ENCODE assay signal across 10 cellular contexts in genomic region chr16:73069581-73070262, GRCh38. TPM values are rescaled to one million over a fixed set of nuclear protein-coding genes. Genes with fewer than 3 reads are reported as not detected.
DNase-seq lines count a peak whose midpoint lies in the region; ATAC-seq, FAIRE-seq and TF ChIP-seq lines count a peak whose summit lies in the region.
"Had no signal": no experiment of that assay in that cellular context is flagged by ENCODE, and none has a peak within 500 bp of the region (broad histone marks: within the 10 kb centered on the region; RNA-seq: fewer than 3 reads in every experiment).

No MANE protein-coding gene starts in this region.

- peak overlapping the region; percentile 78 for H3K4me2 ChIP-seq in HepG2 (ENCODE audit: low read depth, low read length)
- H3K4me2 ChIP-seq in neuronal stem cell (ENCODE audit: insufficient read depth, low read length, poor library complexity, severe bottlenecking): no peak overlapping the region

- ATAC-seq in HepG2 (no peak), right lobe of liver (no peak)

- WGBS in HepG2 (ENCODE audit: low lambda C conversion rate): 94% methylated on average over 5 of the region's 5 CpGs
- WGBS in right lobe of liver (ENCODE audit: insufficient coverage, low coverage, low lambda C conversion rate, missing lambda C conversion rate): 84% methylated on average over 5 of the region's 5 CpGs
- 83% methylated on average over 5 of the region's 5 CpGs for WGBS in esophagus muscularis mucosa
- WGBS in neuronal stem cell (ENCODE audit: extremely low coverage in 2 of 2, insufficient read length in 2 of 2, insufficient replicate concordance in 1 of 2), 2 donors: no CpG with 5 or more reads among the region's 5 CpGs

- BruUV-seq in HepG2 (replicated peaks; lab: Mats Ljungman, UMichigan): TSS peak; percentile 98

- H3K9ac ChIP-seq in HepG2 (ENCODE audit: insufficient read depth, low read depth, low read length) (peak overlapping the region; percentile 50; the same call in 1 of the 2 replicates), neuronal stem cell (ENCODE audit: low read depth, low read length, poor library complexity) (no peak overlapping the region)

- no peaks in the 10 kb centered on the region for H4K20me1 ChIP-seq in HepG2 (ENCODE audit: insufficient read depth, low read length)

- H3K79me1 ChIP-seq in neuronal stem cell (ENCODE audit: low read depth, low read length): no peaks in the 10 kb centered on the region

- no peak overlapping the region for H2BK12ac ChIP-seq in neuronal stem cell (ENCODE audit: low read length)

- H3K4me1 ChIP-seq in HepG2 (ENCODE audit: insufficient read depth, low read length) (peaks cover 61% of the 10 kb centered on the region), right lobe of liver (peaks cover 0 to 16% (median 5%) of the 10 kb centered on the region in 4 donors), esophagus muscularis mucosa (peaks cover 61 to 70% (median 69%) of the 10 kb centered on the region in 4 donors), neuronal stem cell (ENCODE audit: control insufficient read depth in 2 of 2, insufficient read depth in 1 of 2, low read depth in 1 of 2, low read length in 2 of 2) (peaks cover 11 to 30% of the 10 kb centered on the region in 2 donors), vagina (peaks cover 50% of the 10 kb centered on the region)

- TF ChIP-seq POLR2A in HepG2 (IDR thresholded peaks at IDR 0.05; ENCODE audit: insufficient read depth in 1 of 2, low read depth in 2 of 2, low read length in 2 of 2) (no peak), right lobe of liver (IDR thresholded peaks at IDR 0.05) (no peak), esophagus muscularis mucosa (IDR thresholded peaks at IDR 0.05; ENCODE audit: low read depth) (no peak), vagina (IDR thresholded peaks at IDR 0.05) (no peak)

- H2BK120ac ChIP-seq in neuronal stem cell (ENCODE audit: low read depth, low read length): no peak overlapping the region

- POLR2A ChIA-PET in HepG2 (lab: Yijun Ruan, JAX): interaction anchor here (0.9 to 2.9 kb wide), 6 partner anchors 8 to 193 kb away, joined by 3 to 16 read pairs (median 5); no protein-coding TSS in a partner anchor

- intact Hi-C loops in HepG2 (cut with micrococcal nuclease; ENCODE audit: unreplicated experiment): loop anchor here (2.0 to 5.0 kb wide), 2 partner anchors 13 to 128 kb away; no protein-coding TSS in a partner anchor
- intact Hi-C loops in right lobe of liver (cut with DNase I): no loop called here
- intact Hi-C loops in esophagus muscularis mucosa (cut with DNase I): loop anchor here (5.0 to 10.0 kb wide), 2 partner anchors 105 to 237 kb away; no protein-coding TSS in a partner anchor
- intact Hi-C loops in vagina (cut with DNase I): loop anchor here (5.0 kb wide), 1 partner anchor 108 kb away; no protein-coding TSS in a partner anchor

- CTCF ChIA-PET in HepG2 (lab: Yijun Ruan, JAX; ENCODE audit: low intra/inter-chr PET ratio, low total read pairs): interaction anchor here (0.8 kb wide), 1 partner anchor 39 kb away, joined by 3 read pairs; no protein-coding TSS in a partner anchor

- H3K27ac ChIP-seq in HepG2 (ENCODE audit: extremely low read length, insufficient read depth, low read length) (no peak overlapping the region), right lobe of liver (peak overlapping the region in 1 of 3 donors; percentile 89), esophagus muscularis mucosa (replicated peaks in 1 of 4) (peak overlapping the region; percentile 73 to 87 (median 86)), neuronal stem cell (replicated peaks; ENCODE audit: low read length) (no peak overlapping the region), vagina (peak overlapping the region; percentile 73)

- H3K79me2 ChIP-seq in HepG2 (ENCODE audit: insufficient read depth, low read length): no peaks in the 10 kb centered on the region

- H2AFZ ChIP-seq in HepG2 (ENCODE audit: low read length) (no peak overlapping the region), neuronal stem cell (ENCODE audit: low read length) (peak overlapping the region; percentile 79)

- H4K8ac ChIP-seq in neuronal stem cell (ENCODE audit: low read depth, low read length): no peak overlapping the region

- TF ChIP-seq RAD21 in HepG2 (CRISPR knock-in tag; IDR thresholded peaks at IDR 0.05): no peak

- H3K9me3 ChIP-seq in HepG2 (ENCODE audit: low read length) (no peaks in the 10 kb centered on the region), right lobe of liver (no peaks in the 10 kb centered on the region), esophagus muscularis mucosa (no peaks in the 10 kb centered on the region), neuronal stem cell (replicated peaks in 1 of 2; ENCODE audit: control insufficient read depth in 2 of 2, insufficient read depth in 1 of 2, low read depth in 1 of 2, low read length in 2 of 2) (no peaks in the 10 kb centered on the region), vagina (no peaks in the 10 kb centered on the region)

- no peak for TF ChIP-seq EP300 in HepG2 (IDR thresholded peaks at IDR 0.05; ENCODE audit: low read depth in 2 of 2, low read length in 2 of 2)
- TF ChIP-seq EP300 in HepG2 (CRISPR knock-in tag; IDR thresholded peaks at IDR 0.05; ENCODE audit: borderline replicate concordance): no peak
- TF ChIP-seq EP300 in esophagus muscularis mucosa (IDR thresholded peaks at IDR 0.05): no peak

- no peak overlapping the region for H3K4ac ChIP-seq in neuronal stem cell (ENCODE audit: low read length)

- H2BK5ac ChIP-seq in neuronal stem cell (ENCODE audit: low read length): no peak overlapping the region

- H3K4me3 ChIP-seq in HepG2 (replicated peaks in 1 of 3; ENCODE audit: insufficient read depth in 1 of 3, low read depth in 2 of 3, low read length in 3 of 3): peak overlapping the region in 1 of 3 experiments; percentile 67; a peak in 1 of 6 replicates
- no peak overlapping the region for H3K4me3 ChIP-seq in right lobe of liver
- H3K4me3 ChIP-seq in esophagus muscularis mucosa: peak overlapping the region in 1 of 4 donors; percentile 42
- H3K4me3 ChIP-seq in neuronal stem cell (ENCODE audit: low read length in 2 of 2): peak overlapping the region in 1 of 2 donors; percentile 41
- no peak overlapping the region for H3K4me3 ChIP-seq in vagina

- no peak overlapping the region for H4K91ac ChIP-seq in neuronal stem cell (ENCODE audit: low read depth, low read length, poor library complexity)

- H3K36me3 ChIP-seq in HepG2 (replicated peaks in 1 of 2; ENCODE audit: control insufficient read depth in 1 of 2, insufficient read depth in 2 of 2, low read length in 2 of 2) (no peaks in the 10 kb centered on the region), right lobe of liver (no peaks in the 10 kb centered on the region), esophagus muscularis mucosa (no peaks in the 10 kb centered on the region), neuronal stem cell (replicated peaks in 1 of 2; ENCODE audit: control insufficient read depth in 2 of 2, insufficient read depth in 2 of 2, low read length in 2 of 2) (no peaks in the 10 kb centered on the region), vagina (no peaks in the 10 kb centered on the region)

- H3K23ac ChIP-seq in neuronal stem cell (ENCODE audit: low read depth, low read length, poor library complexity): no peak overlapping the region

- no peak for FAIRE-seq in HepG2 (lab: Jason Lieb, UNC)

- H3K14ac ChIP-seq in neuronal stem cell (ENCODE audit: low read length): no peak overlapping the region

- no peak overlapping the region for H2BK15ac ChIP-seq in neuronal stem cell (ENCODE audit: low read length)

- TF ChIP-seq CTCF in HepG2 (CRISPR knock-in tag; IDR thresholded peaks at IDR 0.05) (no peak), right lobe of liver (IDR thresholded peaks at IDR 0.05) (no peak), esophagus muscularis mucosa (IDR thresholded peaks at IDR 0.05) (no peak), vagina (IDR thresholded peaks at IDR 0.05) (no peak)

- no peak overlapping the region for H3K18ac ChIP-seq in neuronal stem cell (ENCODE audit: low read length)

- no peak overlapping the region for H2AK5ac ChIP-seq in neuronal stem cell (ENCODE audit: low read depth, low read length)

- in situ Hi-C loops in HepG2 (cut with HindIII; ENCODE audit: extremely low pct_ligation_motif_present, low pct_unique_long_range_greater_than_20kb): loop anchor here (10.0 kb wide), 1 partner anchor 105 kb away; no protein-coding TSS in a partner anchor
- in situ Hi-C loops in ACHN (cut with HindIII; ENCODE audit: low pct_ligation_motif_present, low pct_unique_long_range_greater_than_20kb, low sequenced_read_pairs): no loop called here

- H3K27me3 ChIP-seq in HepG2 (ENCODE audit: control insufficient read depth in 1 of 2, insufficient read depth in 2 of 2, low read length in 2 of 2): peaks cover 0 to 15% of the 10 kb centered on the region in 2 experiments; a peak in 2 of 5 replicates
- H3K27me3 ChIP-seq in right lobe of liver: peaks cover 0 to 18% of the 10 kb centered on the region in 2 donors
- peaks cover 0 to 26% (median 14%) of the 10 kb centered on the region in 4 donors for H3K27me3 ChIP-seq in esophagus muscularis mucosa
- peaks cover 14 to 55% (median 27%) of the 10 kb centered on the region in 3 experiments for H3K27me3 ChIP-seq in neuronal stem cell (ENCODE audit: control insufficient read depth in 3 of 3, insufficient read depth in 3 of 3, low read depth in 1 of 3, low read length in 3 of 3)
- no peaks in the 10 kb centered on the region for H3K27me3 ChIP-seq in vagina

- DNase-seq in HepG2 (ENCODE audit: low spot score): no peak
- no peak for DNase-seq in right lobe of liver
- DNase-seq in esophagus muscularis mucosa (ENCODE audit: extremely low spot score): no peak
- no peak for DNase-seq in neuronal stem cell (ENCODE audit: low spot score)
- DNase-seq in vagina (ENCODE audit: extremely low spot score in 2 of 2): no peak
- no peak for DNase-seq in ACHN
- no peak for DNase-seq in activated CD4-positive, alpha-beta T cell treated with anti-CD3 and anti-CD28 coated beads, Interleukin-2, amount 50 U/mL, for 4 hours
- no peak for DNase-seq in iPS-NIHi11 (ENCODE audit: low spot score)
- DNase-seq: activated CD8-positive, alpha-beta memory T cell treated with anti-CD3 and anti-CD28 coated beads, Interleukin-2, amount 50 U/mL, for 48 hours; GF-D8 had no signal

RNA-seq across cellular contexts. Expression of gene ZFHX3, which starts 21.8 kb away (rescaled TPM):
- total RNA-seq in HepG2 (2016; rRNA removed; fragmentation: Illumina TruSeq; extraction: Trizol) (6.0 and 12.3 TPM in 2 replicates), right lobe of liver (1 to 10 TPM; 7.1 to 9.4 (median 7.7) TPM), esophagus muscularis mucosa (10 to 100 TPM; 25.7 to 53.0 (median 30.6) TPM), vagina (28.0 TPM)
- total RNA-seq in HepG2 (2016; cell fraction: cytosol; rRNA removed; fragmentation: Illumina TruSeq; extraction: Trizol; ENCODE audit: low read depth): 1.8 and 1.9 TPM in 2 replicates
- total RNA-seq in HepG2 (2016; cell fraction: insoluble cytoplasmic fraction; rRNA removed; fragmentation: Illumina TruSeq; extraction: Trizol): 5.6 and 10.6 TPM in 2 replicates
- total RNA-seq in HepG2 (2016; cell fraction: membrane; rRNA removed; fragmentation: Illumina TruSeq; extraction: Trizol): 5.0 and 5.6 TPM in 2 replicates
- total RNA-seq in HepG2 (2016; cell fraction: nucleus; rRNA removed; fragmentation: Illumina TruSeq; extraction: Trizol): 15.3 and 19.7 TPM in 2 replicates
- 5.0 and 5.3 TPM in 2 replicates for polyA plus RNA-seq in HepG2 (2011; rRNA removed)
- polyA plus RNA-seq in HepG2 (2011; cell fraction: cytosol; rRNA removed): 3.5 and 4.2 TPM in 2 replicates
- polyA plus RNA-seq in HepG2 (2011; cell fraction: nucleus; rRNA removed): 10.2 and 11.2 TPM in 2 replicates
- polyA plus RNA-seq in HepG2 (2012): 12.6 and 14.4 TPM in 2 replicates
- polyA plus RNA-seq in HepG2 (2016; cell fraction: cytosol; fragmentation: Illumina TruSeq; extraction: Trizol; ENCODE audit: low read depth): 0.31 and 0.36 TPM in 2 replicates
- polyA plus RNA-seq in HepG2 (2016; cell fraction: insoluble cytoplasmic fraction; fragmentation: Illumina TruSeq; extraction: Trizol; ENCODE audit: low read depth): 8.6 and 11.4 TPM in 2 replicates
- 1.0 and 1.4 TPM in 2 replicates for polyA plus RNA-seq in HepG2 (2016; cell fraction: membrane; fragmentation: Illumina TruSeq; extraction: Trizol; ENCODE audit: low read depth)
- polyA plus RNA-seq in HepG2 (2016; cell fraction: nucleus; fragmentation: Illumina TruSeq; extraction: Trizol; ENCODE audit: insufficient read depth, low read depth): 16.2 and 17.6 TPM in 2 replicates
- 12.7 and 18.2 TPM in 2 replicates for polyA minus RNA-seq in HepG2 (2011; rRNA and poly(A)+ RNA removed; ENCODE audit: low replicate concordance)
- polyA minus RNA-seq in HepG2 (2011; cell fraction: cytosol; rRNA and poly(A)+ RNA removed): 16.9 and 20.7 TPM in 2 replicates
- polyA minus RNA-seq in HepG2 (2011; cell fraction: nucleus; rRNA and poly(A)+ RNA removed): 23.9 and 27.2 TPM in 2 replicates
- 1.8 TPM for polyA plus RNA-seq in neuronal stem cell (2013, experiment 1 of 2)
- polyA plus RNA-seq in neuronal stem cell (2013, experiment 2 of 2): 2.1 TPM

Comparison
In these comparisons a context has a peak if more than half of its experiments do, and no peak if none do; other contexts are left out.
1. intact Hi-C loops: an anchor here in HepG2 (2.0 to 5.0 kb wide), esophagus muscularis mucosa (5.0 to 10.0 kb wide) and vagina (5.0 kb wide); none called in right lobe of liver.
2. H3K27ac ChIP-seq: peak in esophagus muscularis mucosa (4 of 4) and vagina (single experiment); none in HepG2 (single experiment) and neuronal stem cell (single experiment).